8 cellular contexts compared by ENCODE assay signal in genomic region chrX:41559235-41559634, GRCh38.
DNase-seq lines count a peak whose midpoint lies in the region; ATAC-seq and TF ChIP-seq lines count a peak whose summit lies in the region.

No MANE protein-coding gene starts in this region.

- no peak for DNase-seq in stimulated activated naive CD8-positive, alpha-beta T cell treated with anti-CD3 and anti-CD28 coated beads, Interleukin-15, Interleukin-2, amounts not matched to agents 100 U/mL and 50 U/mL, for 24 hours
- no peak for DNase-seq in activated T-helper 2 cell treated with anti-CD3 and anti-CD28 coated beads, Interferon-gamma antibody, Interleukin-2, Interleukin-4, amounts not matched to agents 10 μg/mL and 5 μg/mL and 100 μg/mL, durations not matched to agents 14 hours and 24 hours and 36 hours (ENCODE audit: low spot score)
- DNase-seq in mesothelial cell of epicardium (ENCODE audit: low spot score in 2 of 2, unreplicated experiment in 2 of 2): no peak
- DNase-seq in effector CD8-positive, alpha-beta T cell (lab: John Stamatoyannopoulos, UW): no peak
- no peak for DNase-seq in head of caudate nucleus
- no peak for DNase-seq in SHP77 treated with DMSO at 0.1 percent for 48 hours (lab: John Stamatoyannopoulos, UW)
- no peak for DNase-seq in progenitor cell of endocrine pancreas (ENCODE audit: low spot score, unreplicated experiment)

- peak overlapping the region; percentile 19 for H3K4me3 Mint-ChIP-seq in stimulated activated naive CD8-positive, alpha-beta T cell treated with anti-CD3 and anti-CD28 coated beads, Interleukin-15, Interleukin-2, amounts not matched to agents 100 ng/mL and 50 ng/mL, for 24 hours
- H3K4me3 Mint-ChIP-seq in activated T-helper 2 cell treated with anti-CD3 and anti-CD28 coated beads, Interferon-gamma antibody, Interleukin-2, Interleukin-4, amounts not matched to agents 10 μg/mL and 5 μg/mL and 100 μg/mL, durations not matched to agents 14 hours and 24 hours and 36 hours (ENCODE audit: low read depth): no peak overlapping the region
- no peak overlapping the region for H3K4me3 Mint-ChIP-seq in mesothelial cell of epicardium
- no peak overlapping the region for H3K4me3 Mint-ChIP-seq in progenitor cell of endocrine pancreas (ENCODE audit: low read depth)

- no peak for ATAC-seq in stimulated activated naive CD8-positive, alpha-beta T cell treated with anti-CD3 and anti-CD28 coated beads, Interleukin-15, Interleukin-2, amounts not matched to agents 100 U/mL and 50 U/mL, for 24 hours

- peaks cover 47% of the 10 kb centered on the region for H3K4me1 Mint-ChIP-seq in stimulated activated naive CD8-positive, alpha-beta T cell treated with anti-CD3 and anti-CD28 coated beads, Interleukin-15, Interleukin-2, amounts not matched to agents 100 ng/mL and 50 ng/mL, for 24 hours (ENCODE audit: low read depth)
- H3K4me1 Mint-ChIP-seq in activated T-helper 2 cell treated with anti-CD3 and anti-CD28 coated beads, Interferon-gamma antibody, Interleukin-2, Interleukin-4, amounts not matched to agents 10 μg/mL and 5 μg/mL and 100 μg/mL, durations not matched to agents 14 hours and 24 hours and 36 hours (ENCODE audit: low read depth): peaks cover 35% of the 10 kb centered on the region
- H3K4me1 Mint-ChIP-seq in mesothelial cell of epicardium (peaks cover 22% of the 10 kb centered on the region), progenitor cell of endocrine pancreas (ENCODE audit: low read depth) (no peaks in the 10 kb centered on the region)

- intact Hi-C loops in activated T-helper 2 cell treated with anti-CD3 and anti-CD28 coated beads, Interferon-gamma antibody, Interleukin-2, Interleukin-4, amounts not matched to agents 10 μg/mL and 5 μg/mL and 100 μg/mL, durations not matched to agents 14 hours and 24 hours and 36 hours (cut with micrococcal nuclease): loop anchor here (1.0 to 5.0 kb wide), 2 partner anchors 108 to 201 kb away; no protein-coding TSS in a partner anchor
- intact Hi-C loops in head of caudate nucleus (cut with DNase I): no loop called here

- H3K9me3 Mint-ChIP-seq in stimulated activated naive CD8-positive, alpha-beta T cell treated with anti-CD3 and anti-CD28 coated beads, Interleukin-15, Interleukin-2, amounts not matched to agents 100 ng/mL and 50 ng/mL, for 24 hours: no peaks in the 10 kb centered on the region
- H3K9me3 Mint-ChIP-seq in activated T-helper 2 cell treated with anti-CD3 and anti-CD28 coated beads, Interferon-gamma antibody, Interleukin-2, Interleukin-4, amounts not matched to agents 10 μg/mL and 5 μg/mL and 100 μg/mL, durations not matched to agents 14 hours and 24 hours and 36 hours: no peaks in the 10 kb centered on the region
- H3K9me3 Mint-ChIP-seq in mesothelial cell of epicardium: peaks cover 8% of the 10 kb centered on the region
- H3K9me3 Mint-ChIP-seq in progenitor cell of endocrine pancreas (ENCODE audit: low read depth): no peaks in the 10 kb centered on the region

- TF ChIP-seq CTCF in mesothelial cell of epicardium (IDR thresholded peaks at IDR 0.05; ENCODE audit: unreplicated experiment) (no peak), progenitor cell of endocrine pancreas (IDR thresholded peaks at IDR 0.05; ENCODE audit: unreplicated experiment) (no peak)

- H3K27me3 Mint-ChIP-seq in stimulated activated naive CD8-positive, alpha-beta T cell treated with anti-CD3 and anti-CD28 coated beads, Interleukin-15, Interleukin-2, amounts not matched to agents 100 ng/mL and 50 ng/mL, for 24 hours: no peaks in the 10 kb centered on the region
- no peaks in the 10 kb centered on the region for H3K27me3 Mint-ChIP-seq in activated T-helper 2 cell treated with anti-CD3 and anti-CD28 coated beads, Interferon-gamma antibody, Interleukin-2, Interleukin-4, amounts not matched to agents 10 μg/mL and 5 μg/mL and 100 μg/mL, durations not matched to agents 14 hours and 24 hours and 36 hours (ENCODE audit: low read depth)
- H3K27me3 Mint-ChIP-seq in mesothelial cell of epicardium (ENCODE audit: low read depth) (no peaks in the 10 kb centered on the region), progenitor cell of endocrine pancreas (no peaks in the 10 kb centered on the region)

- H3K27ac Mint-ChIP-seq in stimulated activated naive CD8-positive, alpha-beta T cell treated with anti-CD3 and anti-CD28 coated beads, Interleukin-15, Interleukin-2, amounts not matched to agents 100 ng/mL and 50 ng/mL, for 24 hours: peak overlapping the region; percentile 81
- H3K27ac Mint-ChIP-seq in activated T-helper 2 cell treated with anti-CD3 and anti-CD28 coated beads, Interferon-gamma antibody, Interleukin-2, Interleukin-4, amounts not matched to agents 10 μg/mL and 5 μg/mL and 100 μg/mL, durations not matched to agents 14 hours and 24 hours and 36 hours: peak overlapping the region; percentile 60
- H3K27ac Mint-ChIP-seq in mesothelial cell of epicardium (peak overlapping the region; percentile 90), progenitor cell of endocrine pancreas (no peak overlapping the region)

- no peaks in the 10 kb centered on the region for H3K36me3 Mint-ChIP-seq in stimulated activated naive CD8-positive, alpha-beta T cell treated with anti-CD3 and anti-CD28 coated beads, Interleukin-15, Interleukin-2, amounts not matched to agents 100 ng/mL and 50 ng/mL, for 24 hours (ENCODE audit: low read depth)
- peaks cover 3% of the 10 kb centered on the region for H3K36me3 Mint-ChIP-seq in activated T-helper 2 cell treated with anti-CD3 and anti-CD28 coated beads, Interferon-gamma antibody, Interleukin-2, Interleukin-4, amounts not matched to agents 10 μg/mL and 5 μg/mL and 100 μg/mL, durations not matched to agents 14 hours and 24 hours and 36 hours (ENCODE audit: low read depth)
- H3K36me3 Mint-ChIP-seq in mesothelial cell of epicardium (no peaks in the 10 kb centered on the region), progenitor cell of endocrine pancreas (ENCODE audit: insufficient read depth) (no peaks in the 10 kb centered on the region)
